8 cellular contexts compared by ENCODE assay signal in the genomic region with DNA sequence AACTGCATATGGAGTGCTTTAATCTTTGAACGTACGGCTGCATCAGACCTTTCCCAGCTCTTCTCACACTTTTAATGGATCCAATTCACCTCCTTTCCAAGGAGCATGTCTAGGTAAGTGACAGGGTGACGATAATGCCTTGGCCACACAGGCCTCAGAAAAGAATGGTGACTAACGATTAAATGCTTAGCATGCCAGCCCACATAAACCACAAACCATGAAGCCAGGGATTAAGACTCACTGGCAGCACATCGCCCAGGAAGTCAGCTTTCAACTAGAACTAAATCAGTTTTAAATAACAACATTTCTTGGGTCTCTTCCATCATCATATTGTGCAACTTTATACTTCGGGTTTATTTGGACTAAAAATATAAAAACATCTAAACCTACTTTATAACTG. TPM values are rescaled to one million over a fixed set of nuclear protein-coding genes. Genes with fewer than 3 reads are reported as not detected.
DNase-seq lines count a peak whose midpoint lies in the region; ATAC-seq and TF ChIP-seq lines count a peak whose summit lies in the region.

No MANE protein-coding gene starts in this region.

- H3K36me3 ChIP-seq in smooth muscle cell (ENCODE audit: low read depth): no peaks in the 10 kb centered on the region

- no peaks in the 10 kb centered on the region for H3F3A ChIP-seq in smooth muscle cell (ENCODE audit: low read depth)

- no peak overlapping the region for H2AFZ ChIP-seq in smooth muscle cell (ENCODE audit: low read depth)

- no peaks in the 10 kb centered on the region for H3K79me2 ChIP-seq in smooth muscle cell (ENCODE audit: low read depth)

- peaks cover 8% of the 10 kb centered on the region for H3K4me1 ChIP-seq in smooth muscle cell (ENCODE audit: low read depth)

- peaks cover 0 to 16% (median 5%) of the 10 kb centered on the region in 7 donors for H3K9me3 Mint-ChIP-seq in CD14-positive monocyte

- WGBS in smooth muscle cell (ENCODE audit: low lambda C conversion rate): 7% methylated on average over 6 of the region's 6 CpGs

- H3K4me3 ChIP-seq in smooth muscle cell: no peak overlapping the region
- no peak overlapping the region for H3K4me3 ChIP-seq in dorsolateral prefrontal cortex

- peaks cover 21% of the 10 kb centered on the region for H3K27me3 ChIP-seq in smooth muscle cell (ENCODE audit: low read depth)
- no peaks in the 10 kb centered on the region for H3K27me3 ChIP-seq in dorsolateral prefrontal cortex

- H3K27ac Mint-ChIP-seq in CD14-positive monocyte: peak overlapping the region in 1 of 7 donors; percentile 54

- H4K20me1 ChIP-seq in smooth muscle cell (ENCODE audit: low read depth): no peaks in the 10 kb centered on the region

- H3K9me3 ChIP-seq in smooth muscle cell (replicated peaks; ENCODE audit: low read depth): no peaks in the 10 kb centered on the region

- peak overlapping the region; percentile 73 for H3K27ac ChIP-seq in smooth muscle cell (ENCODE audit: low read depth)
- H3K27ac ChIP-seq in dorsolateral prefrontal cortex: peak overlapping the region in 5 of 59 donors; percentile 21 to 69 (median 45)

- H3K27me3 Mint-ChIP-seq in CD14-positive monocyte (ENCODE audit: low read depth in 3 of 3): no peaks in the 10 kb centered on the region

- H3K4me2 ChIP-seq in smooth muscle cell: peak overlapping the region; percentile 79

- peak overlapping the region in 1 of 2 donors; percentile 55 for H3K4me3 Mint-ChIP-seq in CD14-positive monocyte

- ATAC-seq in SK-N-SH treated with all-trans-retinoic acid at 6 μM for 48 hours: peak; percentile 92
- ATAC-seq in HG02588 (IDR thresholded peaks at IDR 0.05; ENCODE audit: unreplicated experiment): no peak
- no peak for ATAC-seq in GM21367 (IDR thresholded peaks at IDR 0.05; ENCODE audit: unreplicated experiment)

- no peak for TF ChIP-seq CTCF in smooth muscle cell (IDR thresholded peaks at IDR 0.05; ENCODE audit: borderline replicate concordance, insufficient read depth, poor library complexity, severe bottlenecking)
- no peak for TF ChIP-seq CTCF in dorsolateral prefrontal cortex (IDR thresholded peaks at IDR 0.05 in 54 of 56, conservative IDR thresholded peaks at IDR 0.05 in 2 of 56; ENCODE audit: low read depth in 1 of 56, partially characterized antibody in 56 of 56)
- TF ChIP-seq CTCF in CD14-positive monocyte (IDR thresholded peaks at IDR 0.05): no peak

- H3K9ac ChIP-seq in smooth muscle cell (ENCODE audit: low read depth): peak overlapping the region; percentile 65

- peak; percentile 98 for DNase-seq in H4 (ENCODE audit: low spot score)
- peak; percentile 37 for DNase-seq in epidermal melanocyte (ENCODE audit: insufficient read length, low spot score)
- DNase-seq in smooth muscle cell (lab: John Stamatoyannopoulos, UW; ENCODE audit: unreplicated experiment): no peak
- DNase-seq in dorsolateral prefrontal cortex: no peak
- DNase-seq in CD14-positive monocyte (ENCODE audit: low spot score): no peak

- H3K36me3 Mint-ChIP-seq in CD14-positive monocyte: no peaks in the 10 kb centered on the region

- intact Hi-C loops in dorsolateral prefrontal cortex (cut with DNase I) (no loop called here), CD14-positive monocyte (cut with micrococcal nuclease) (no loop called here)

- peaks cover 13% of the 10 kb centered on the region for H3K4me1 Mint-ChIP-seq in CD14-positive monocyte

TF ChIP-seq in SK-N-SH treated with all-trans-retinoic acid at 6 μM for 48 hours, 23 proteins besides CTCF, POLR2A, EP300 and RAD21:
- TF ChIP-seq, protein P1, sequence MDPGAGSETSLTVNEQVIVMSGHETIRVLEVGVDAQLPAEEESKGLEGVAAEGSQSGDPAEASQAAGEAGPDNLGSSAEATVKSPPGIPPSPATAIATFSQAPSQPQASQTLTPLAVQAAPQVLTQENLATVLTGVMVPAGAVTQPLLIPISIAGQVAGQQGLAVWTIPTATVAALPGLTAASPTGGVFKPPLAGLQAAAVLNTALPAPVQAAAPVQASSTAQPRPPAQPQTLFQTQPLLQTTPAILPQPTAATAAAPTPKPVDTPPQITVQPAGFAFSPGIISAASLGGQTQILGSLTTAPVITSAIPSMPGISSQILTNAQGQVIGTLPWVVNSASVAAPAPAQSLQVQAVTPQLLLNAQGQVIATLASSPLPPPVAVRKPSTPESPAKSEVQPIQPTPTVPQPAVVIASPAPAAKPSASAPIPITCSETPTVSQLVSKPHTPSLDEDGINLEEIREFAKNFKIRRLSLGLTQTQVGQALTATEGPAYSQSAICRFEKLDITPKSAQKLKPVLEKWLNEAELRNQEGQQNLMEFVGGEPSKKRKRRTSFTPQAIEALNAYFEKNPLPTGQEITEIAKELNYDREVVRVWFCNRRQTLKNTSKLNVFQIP (CRISPR knock-in tag; IDR thresholded peaks at IDR 0.05; ENCODE audit: borderline replicate concordance, low read depth): peak; percentile 45; the same call in 1 of the 2 replicates
- TF ChIP-seq OSR1 (CRISPR knock-in tag; IDR thresholded peaks at IDR 0.05) (no peak), ISL1 (CRISPR knock-in tag; IDR thresholded peaks at IDR 0.05) (peak; percentile 55), ZC3H10 (CRISPR knock-in tag; IDR thresholded peaks at IDR 0.05) (peak; percentile 56; the same call in 1 of the 2 replicates), TOX (CRISPR knock-in tag; IDR thresholded peaks at IDR 0.05; ENCODE audit: borderline replicate concordance) (peak; percentile 84; the same call in 1 of the 2 replicates)
TF ChIP-seq in SK-N-SH treated with all-trans-retinoic acid at 6 μM for 48 hours: peak in this region for 4.

RNA-seq across cellular contexts. Expression of a gene that starts 28.7 kb away (rescaled TPM):
- total RNA-seq in H4 (2014; rRNA removed; shearing (Covaris generic)): 6.0 and 8.0 TPM in 2 replicates
- total RNA-seq in smooth muscle cell (10.9 and 14.6 TPM in 2 replicates), dorsolateral prefrontal cortex (10 to 100 TPM; 16.6 to 52.6 (median 34.9) TPM)
- polyA plus RNA-seq in smooth muscle cell (2.0 and 6.9 TPM in 2 replicates), CD14-positive monocyte (under 1 TPM; 0.22 to 0.38 TPM)

Comparison
In these comparisons a context has a peak if more than half of its experiments do, and no peak if none do; other contexts are left out.
1. DNase-seq: peak in H4 (single experiment) and epidermal melanocyte (single experiment); none in smooth muscle cell (single experiment), dorsolateral prefrontal cortex (0 of 10) and CD14-positive monocyte (single experiment).